13 cellular contexts compared by ENCODE assay signal in the genomic region with DNA sequence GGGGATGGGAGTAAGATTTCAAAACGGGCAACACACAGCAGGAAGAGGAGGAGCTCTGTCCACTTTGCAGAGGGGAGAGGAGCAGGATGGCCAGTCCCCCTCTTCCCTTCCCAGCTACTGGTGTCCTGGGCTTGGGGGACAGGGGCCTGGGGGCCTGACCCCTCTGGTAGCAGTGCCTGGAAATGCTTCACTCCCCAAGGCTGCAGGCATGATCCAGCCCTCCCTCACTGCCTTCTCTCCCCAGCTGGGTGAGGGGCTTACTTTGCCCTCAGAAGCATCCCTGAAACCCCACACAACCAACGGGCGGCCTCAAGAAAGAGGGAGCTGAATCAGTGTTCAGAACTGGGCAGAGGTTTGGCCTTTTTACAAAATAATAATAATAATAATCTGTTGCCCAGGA.
A peak's percentile ranks its signal among the peaks of the same experiment; 100 is the strongest.
DNase-seq lines count a peak whose midpoint lies in the region; ATAC-seq, FAIRE-seq and TF ChIP-seq lines count a peak whose summit lies in the region.
"Had no signal": no experiment of that assay in that cellular context is flagged by ENCODE, and none has a peak within 500 bp of the region (broad histone marks: within the 10 kb centered on the region; RNA-seq: fewer than 3 reads in every experiment).

No MANE protein-coding gene starts in this region.

- no peak for TF ChIP-seq RAD21 in H1 (IDR thresholded peaks at IDR 0.05 in 1 of 2, conservative IDR thresholded peaks at IDR 0.05 in 1 of 2; ENCODE audit: low read depth in 2 of 2, low read length in 2 of 2)

- intact Hi-C loops in left ventricle myocardium inferior (cut with micrococcal nuclease), result no loop called here
- intact Hi-C loops in Right ventricle myocardium superior (cut with DNase I), result no loop called here
- intact Hi-C loops in upper lobe of right lung (cut with DNase I), result no loop called here

- no peak overlapping the region for H4K91ac ChIP-seq in H1 (replicated peaks; ENCODE audit: insufficient read length, low read length)

- no peak overlapping the region for H3K4me2 ChIP-seq in H1 (ENCODE audit: insufficient read depth in 1 of 2, low read depth in 2 of 2, low read length in 2 of 2)
- H3K4me2 ChIP-seq in parathyroid adenoma (ENCODE audit: low read length), result no peak overlapping the region

- FAIRE-seq in H1 (lab: Jason Lieb, UNC), result no peak

- H2AFZ ChIP-seq in H1 (ENCODE audit: low read length), result 0 out of 2 replicates have a peak overlapping the region, but pooled peaks have one; percentile 32
- H2AFZ ChIP-seq in parathyroid adenoma, result peak overlapping the region; percentile 26

- no peaks in the 10 kb centered on the region for H3K23me2 ChIP-seq in H1 (ENCODE audit: low read depth, low read length)

- TF ChIP-seq POLR2A in H1 (IDR thresholded peaks at IDR 0.05; ENCODE audit: control extremely low read depth in 1 of 2, low read depth in 2 of 2, low read length in 2 of 2), result no peak

- H3K56ac ChIP-seq in H1 (replicated peaks; ENCODE audit: insufficient read length, low read depth, low read length), result no peak overlapping the region

- no peak for TF ChIP-seq CTCF in left ventricle myocardium inferior (IDR thresholded peaks at IDR 0.05; ENCODE audit: borderline replicate concordance)
- TF ChIP-seq CTCF in H1 (IDR thresholded peaks at IDR 0.05; ENCODE audit: control extremely low read depth in 1 of 3, insufficient read depth in 1 of 3, low read depth in 1 of 3, low read length in 3 of 3), result no peak
- TF ChIP-seq CTCF in parathyroid adenoma (IDR thresholded peaks at IDR 0.05), result no peak
- no peak for TF ChIP-seq CTCF in upper lobe of right lung (IDR thresholded peaks at IDR 0.05)

- no peak overlapping the region for H2BK20ac ChIP-seq in H1 (ENCODE audit: low read length)

- no peaks in the 10 kb centered on the region for H3K79me1 ChIP-seq in H1 (ENCODE audit: low read depth, low read length)

- H3K27ac ChIP-seq in left ventricle myocardium inferior (replicated peaks) (peak overlapping the region; percentile 93), H1 (ENCODE audit: low read depth, low read length) (no peak overlapping the region), parathyroid adenoma (peak overlapping the region; percentile 60), upper lobe of right lung (no peak overlapping the region)

- ATAC-seq in Right ventricle myocardium superior (ENCODE audit: poor library complexity) (no peak), upper lobe of right lung (no peak)

- H3K36me3 ChIP-seq in left ventricle myocardium inferior (peaks cover under 1% of the 10 kb centered on the region), H1 (ENCODE audit: control insufficient read depth in 2 of 4, insufficient read depth in 4 of 4, low read length in 3 of 4) (no peaks in the 10 kb centered on the region), parathyroid adenoma (ENCODE audit: control insufficient read depth, insufficient read depth, low read length) (no peaks in the 10 kb centered on the region), upper lobe of right lung (no peaks in the 10 kb centered on the region)

- H2BK12ac ChIP-seq in H1 (ENCODE audit: low read depth, low read length), result no peak overlapping the region

- H3K18ac ChIP-seq in H1 (ENCODE audit: extremely low read depth, low read length), result no peak overlapping the region

- H2AK5ac ChIP-seq in H1 (ENCODE audit: low read depth, low read length), result no peak overlapping the region

- 77% methylated on average over 3 of the region's 3 CpGs; no CpG with 5 or more reads in 1 of the 2 experiments for WGBS in H1 (ENCODE audit: extremely low coverage in 1 of 2, insufficient coverage in 1 of 2, insufficient read length in 1 of 2, insufficient replicate concordance in 2 of 2, low coverage in 1 of 2, low lambda C conversion rate in 2 of 2, missing lambda C conversion rate in 1 of 2), 2 experiments

- H3K4me1 ChIP-seq in left ventricle myocardium inferior (peaks cover 89% of the 10 kb centered on the region), H1 (replicated peaks in 1 of 4; ENCODE audit: control insufficient read depth in 3 of 4, insufficient read depth in 4 of 4, low read length in 3 of 4) (peaks cover 0 to 4% (median 2%) of the 10 kb centered on the region in 4 experiments; a peak in 3 of 7 replicates), parathyroid adenoma (peaks cover 50% of the 10 kb centered on the region), upper lobe of right lung (no peaks in the 10 kb centered on the region)

- H4K8ac ChIP-seq in H1 (ENCODE audit: extremely low read depth, insufficient read depth, low read length), result no peak overlapping the region

- no peak overlapping the region for H4K5ac ChIP-seq in H1 (ENCODE audit: insufficient read length, low read depth, low read length)

- H3K23ac ChIP-seq in H1 (ENCODE audit: insufficient read length), result no peak overlapping the region

- H3K9ac ChIP-seq in H1 (replicated peaks in 1 of 4; ENCODE audit: extremely low read depth in 1 of 4, low read depth in 3 of 4, low read length in 3 of 4) (no peak overlapping the region), parathyroid adenoma (no peak overlapping the region)
- H3K9ac ChIP-seq: GM23248 had no signal

- no peaks in the 10 kb centered on the region for H4K20me1 ChIP-seq in H1 (replicated peaks in 1 of 2; ENCODE audit: control insufficient read depth in 1 of 2, insufficient read depth in 2 of 2, low read length in 2 of 2)

- POLR2A ChIA-PET in H1 (lab: Charles Lee; ENCODE audit: partially characterized antibody), result no interaction called here

- no peak overlapping the region for H3K4ac ChIP-seq in H1 (replicated peaks; ENCODE audit: insufficient read length, low read depth, low read length)

- CTCF ChIA-PET in H1 (lab: Charles Lee; ENCODE audit: partially characterized antibody), result interaction anchor here (0.6 to 0.8 kb wide), 2 partner anchors 50 to 313 kb away, joined by 3 read pairs; no protein-coding TSS in a partner anchor

- H2BK5ac ChIP-seq in H1 (ENCODE audit: low read depth, low read length), result no peak overlapping the region

- H3K9me3 ChIP-seq in left ventricle myocardium inferior (replicated peaks), result no peaks in the 10 kb centered on the region
- H3K9me3 ChIP-seq in H1 (ENCODE audit: insufficient read depth in 2 of 2, low read depth in 1 of 2, low read length in 1 of 2), result no peaks in the 10 kb centered on the region
- H3K9me3 ChIP-seq in parathyroid adenoma (ENCODE audit: control insufficient read depth, low read length), result no peaks in the 10 kb centered on the region
- H3K9me3 ChIP-seq in upper lobe of right lung, result no peaks in the 10 kb centered on the region

- H2BK15ac ChIP-seq in H1 (ENCODE audit: low read length), result no peak overlapping the region

- DNase-seq in left ventricle myocardium inferior (no peak), Right ventricle myocardium superior (no peak), H1 (ENCODE audit: low read depth in 1 of 2, low spot score in 2 of 2) (peak in 1 of 2 experiments; percentile 33), RPMI8226 (no peak), upper lobe of right lung (no peak), midbrain (lab: John Stamatoyannopoulos, UW) (no peak)
- DNase-seq: GF-D8, GM23248, NCI-H1048, NCI-H2107, NCI-H226, NCI-H526 treated with DMSO at 0.1 percent for 48 hours had no signal

- H3K14ac ChIP-seq in H1 (ENCODE audit: insufficient read length), result no peak overlapping the region

- H2BK120ac ChIP-seq in H1 (replicated peaks; ENCODE audit: low read depth, low read length), result no peak overlapping the region

- H3K27me3 ChIP-seq in left ventricle myocardium inferior (ENCODE audit: low read depth), result no peaks in the 10 kb centered on the region
- no peaks in the 10 kb centered on the region; a peak in 1 of 7 replicates for H3K27me3 ChIP-seq in H1 (replicated peaks in 1 of 4; ENCODE audit: control insufficient read depth in 3 of 4, extremely low read depth in 1 of 4, insufficient read depth in 3 of 4, low read length in 3 of 4)
- H3K27me3 ChIP-seq in parathyroid adenoma (ENCODE audit: control insufficient read depth, insufficient read depth, low read length), result no peaks in the 10 kb centered on the region
- no peaks in the 10 kb centered on the region for H3K27me3 ChIP-seq in upper lobe of right lung

- no peak for TF ChIP-seq EP300 in H1 (IDR thresholded peaks at IDR 0.05; ENCODE audit: borderline replicate concordance in 1 of 2, low read depth in 2 of 2, low read length in 2 of 2)

- H3K4me3 ChIP-seq in left ventricle myocardium inferior (no peak overlapping the region), H1 (ENCODE audit: extremely low read depth in 1 of 4, insufficient read depth in 2 of 4, low read depth in 3 of 4, low read length in 4 of 4) (no peak overlapping the region), parathyroid adenoma (ENCODE audit: low read depth, low read length) (no peak overlapping the region), upper lobe of right lung (no peak overlapping the region)
- H3K4me3 ChIP-seq: GM23248 had no signal

- H3K79me2 ChIP-seq in H1 (ENCODE audit: control insufficient read depth in 1 of 2, insufficient read depth in 2 of 2, low read length in 2 of 2) (no peaks in the 10 kb centered on the region), parathyroid adenoma (no peaks in the 10 kb centered on the region)

TF ChIP-seq in H1, 55 proteins besides CTCF, POLR2A, EP300 and RAD21 (continues in another document):
- TF ChIP-seq SRF (IDR thresholded peaks at IDR 0.05; ENCODE audit: low read depth, low read length), result no peak
- no peak for TF ChIP-seq RXRA (IDR thresholded peaks at IDR 0.05; ENCODE audit: insufficient read depth, low read depth, low read length)
- TF ChIP-seq RFX5 (IDR thresholded peaks at IDR 0.05; ENCODE audit: borderline replicate concordance, low read depth, low read length), result no peak
- no peak for TF ChIP-seq BCL11A (IDR thresholded peaks at IDR 0.05; ENCODE audit: low read depth in 2 of 2, low read length in 2 of 2)
- no peak for TF ChIP-seq KDM4A (IDR thresholded peaks at IDR 0.05; ENCODE audit: low read depth, low read length, severe bottlenecking)
- TF ChIP-seq, protein P1, sequence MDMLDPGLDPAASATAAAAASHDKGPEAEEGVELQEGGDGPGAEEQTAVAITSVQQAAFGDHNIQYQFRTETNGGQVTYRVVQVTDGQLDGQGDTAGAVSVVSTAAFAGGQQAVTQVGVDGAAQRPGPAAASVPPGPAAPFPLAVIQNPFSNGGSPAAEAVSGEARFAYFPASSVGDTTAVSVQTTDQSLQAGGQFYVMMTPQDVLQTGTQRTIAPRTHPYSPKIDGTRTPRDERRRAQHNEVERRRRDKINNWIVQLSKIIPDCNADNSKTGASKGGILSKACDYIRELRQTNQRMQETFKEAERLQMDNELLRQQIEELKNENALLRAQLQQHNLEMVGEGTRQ (IDR thresholded peaks at IDR 0.05; ENCODE audit: low read length), result no peak

Comparison
In these comparisons a context has a peak if more than half of its experiments do, and no peak if none do; other contexts are left out.
1. H3K27ac ChIP-seq: peak in left ventricle myocardium inferior (single experiment) and parathyroid adenoma (single experiment); none in H1 (single experiment) and upper lobe of right lung (single experiment).